23 cellular contexts compared by ENCODE assay signal in the genomic region with DNA sequence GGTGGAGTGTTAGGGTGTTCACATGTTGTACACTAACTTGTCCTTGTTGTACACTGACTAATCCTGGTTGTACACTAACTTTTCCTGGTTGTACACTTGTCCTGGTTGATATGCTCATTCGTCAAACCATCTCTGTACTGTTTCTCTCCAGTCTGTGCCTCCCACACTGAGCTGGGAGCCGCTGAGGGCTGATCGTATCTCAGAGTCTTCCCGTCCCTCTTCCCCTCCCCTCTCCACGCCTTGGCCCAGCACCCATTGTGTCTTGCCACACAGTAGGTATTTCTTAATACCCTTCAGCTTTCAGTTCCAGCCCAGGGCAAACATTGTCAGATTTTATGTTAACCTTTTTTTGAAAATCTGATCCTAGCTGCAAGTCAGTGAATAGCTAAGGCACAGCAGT.
"Had no signal": no experiment of that assay in that cellular context is flagged by ENCODE, and none has a peak within 500 bp of the region (broad histone marks: within the 10 kb centered on the region; RNA-seq: fewer than 3 reads in every experiment).

No MANE protein-coding gene starts in this region.

- H3K4me3 ChIP-seq: hepatocyte, sigmoid colon, smooth muscle cell had no signal

- H3K27ac ChIP-seq: hepatocyte, sigmoid colon had no signal

- H3K27me3 ChIP-seq: hepatocyte, sigmoid colon had no signal

- ATAC-seq: effector memory CD8-positive, alpha-beta T cell; esophagus mucosa; natural killer cell treated with Interleukin-12 subunit alpha and Interleukin-12 subunit beta and Interleukin-15 and Interleukin-18, amount 100 ng/mL, for 72 hours; stimulated activated naive B cell treated with anti-CD40 and anti-IgM and Interleukin-4, amounts not matched to agents 10 μg/mL and 1 μg/mL and 100 μg/mL, for 72 hours had no signal

- FAIRE-seq: astrocyte, colon, endothelial cell of umbilical vein had no signal

- H3K9me3 ChIP-seq: sigmoid colon had no signal

- H3K79me2 ChIP-seq: hepatocyte had no signal

- H3K4me1 ChIP-seq: sigmoid colon had no signal

- H3K27ac Mint-ChIP-seq: activated naive CD8-positive, alpha-beta T cell treated with anti-CD3 and anti-CD28 coated beads for 36 hours; effector memory CD8-positive, alpha-beta T cell; memory B cell; natural killer cell treated with Interleukin-12 subunit alpha and Interleukin-12 subunit beta and Interleukin-15 and Interleukin-18, amount 100 ng/mL, for 72 hours; stimulated activated naive B cell treated with anti-CD40 and anti-IgM and Interleukin-4, amounts not matched to agents 10 μg/mL and 1 μg/mL and 100 μg/mL, for 72 hours; type B pancreatic cell; WTC11 had no signal

- H3K4me2 ChIP-seq: hepatocyte, smooth muscle cell had no signal

- DNase-seq: activated CD4-positive, alpha-beta T cell treated with anti-CD3 and anti-CD28 coated beads, Interleukin-2, amount 50 U/mL, for 4 hours; activated CD8-positive, alpha-beta memory T cell treated with anti-CD3 and anti-CD28 coated beads for 24 hours; activated CD8-positive, alpha-beta memory T cell treated with anti-CD3 and anti-CD28 coated beads, Interleukin-2, amount 50 U/mL, for 4 hours; activated naive CD4-positive, alpha-beta T cell treated with Interleukin-2 at 50 U/mL for 16 hours; activated naive CD8-positive, alpha-beta T cell treated with anti-CD3 and anti-CD28 coated beads for 36 hours; activated T-cell treated with anti-CD3 and anti-CD28 coated beads, Interleukin-2, amount 50 U/mL, for 4 hours; central memory CD4-positive, alpha-beta T cell; effector memory CD8-positive, alpha-beta T cell; foreskin melanocyte; sigmoid colon; stimulated activated CD4-positive, alpha-beta T cell treated with anti-CD3 and anti-CD28 coated beads, Interleukin-15, amount 100 ng/mL, for 24 hours; stimulated activated naive B cell treated with anti-CD40 and anti-IgM and Interleukin-4, amounts not matched to agents 10 μg/mL and 1 μg/mL and 100 μg/mL, for 72 hours; T-helper 1 cell had no signal

- H3K9me3 Mint-ChIP-seq: activated naive CD8-positive, alpha-beta T cell treated with anti-CD3 and anti-CD28 coated beads for 36 hours; activated T-cell treated with anti-CD3 and anti-CD28 coated beads, Interleukin-2, amount 50 U/mL, for 4 hours; effector memory CD8-positive, alpha-beta T cell; memory B cell; natural killer cell treated with Interleukin-12 subunit alpha and Interleukin-12 subunit beta and Interleukin-15 and Interleukin-18, amount 100 ng/mL, for 72 hours; stimulated activated naive B cell treated with anti-CD40 and anti-IgM and Interleukin-4, amounts not matched to agents 10 μg/mL and 1 μg/mL and 100 μg/mL, for 72 hours; type B pancreatic cell; WTC11 had no signal

- H3K27me3 Mint-ChIP-seq: memory B cell; natural killer cell treated with Interleukin-12 subunit alpha and Interleukin-12 subunit beta and Interleukin-15 and Interleukin-18, amount 100 ng/mL, for 72 hours; stimulated activated naive B cell treated with anti-CD40 and anti-IgM and Interleukin-4, amounts not matched to agents 10 μg/mL and 1 μg/mL and 100 μg/mL, for 72 hours; type B pancreatic cell had no signal

- H3K4me1 Mint-ChIP-seq: activated naive CD8-positive, alpha-beta T cell treated with anti-CD3 and anti-CD28 coated beads for 36 hours had no signal

- H3K36me3 Mint-ChIP-seq: activated naive CD8-positive, alpha-beta T cell treated with anti-CD3 and anti-CD28 coated beads for 36 hours; memory B cell; natural killer cell treated with Interleukin-12 subunit alpha and Interleukin-12 subunit beta and Interleukin-15 and Interleukin-18, amount 100 ng/mL, for 72 hours; stimulated activated naive B cell treated with anti-CD40 and anti-IgM and Interleukin-4, amounts not matched to agents 10 μg/mL and 1 μg/mL and 100 μg/mL, for 72 hours; type B pancreatic cell; WTC11 had no signal

- H2AFZ ChIP-seq: hepatocyte had no signal

- H3K36me3 ChIP-seq: sigmoid colon had no signal

- H3K4me3 Mint-ChIP-seq: activated naive CD8-positive, alpha-beta T cell treated with anti-CD3 and anti-CD28 coated beads for 36 hours; activated T-cell treated with anti-CD3 and anti-CD28 coated beads, Interleukin-2, amount 50 U/mL, for 4 hours; effector memory CD8-positive, alpha-beta T cell; memory B cell; natural killer cell treated with Interleukin-12 subunit alpha and Interleukin-12 subunit beta and Interleukin-15 and Interleukin-18, amount 100 ng/mL, for 72 hours; stimulated activated naive B cell treated with anti-CD40 and anti-IgM and Interleukin-4, amounts not matched to agents 10 μg/mL and 1 μg/mL and 100 μg/mL, for 72 hours; type B pancreatic cell; WTC11 had no signal
